ENCODE assay signal across 31 cellular contexts in the genomic region with DNA sequence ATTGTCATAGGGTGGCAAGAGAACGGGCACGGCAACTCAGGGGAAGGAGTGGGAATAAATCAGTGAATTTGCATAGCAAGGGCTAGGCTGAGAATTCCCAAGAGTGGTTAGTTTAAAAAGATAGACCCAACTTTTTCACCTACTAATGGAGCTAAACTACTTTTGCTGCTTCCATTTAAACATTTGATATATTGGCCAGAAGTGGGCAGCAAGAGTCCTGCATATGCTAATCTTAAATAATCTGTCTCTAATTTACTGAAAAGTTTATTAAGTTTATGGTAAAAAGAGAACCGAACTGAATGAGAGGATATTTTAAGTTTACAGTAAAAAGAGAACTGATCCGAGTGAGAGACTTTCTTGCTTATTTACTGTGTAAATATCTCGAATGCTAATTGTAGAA.
"Had no signal": no experiment of that assay in that cellular context is flagged by ENCODE, and none has a peak within 500 bp of the region (broad histone marks: within the 10 kb centered on the region; RNA-seq: fewer than 3 reads in every experiment).

No MANE protein-coding gene starts in this region.

- H3K27me3 Mint-ChIP-seq: naive thymus-derived CD4-positive, alpha-beta T cell; type B pancreatic cell had no signal

- H3K27ac Mint-ChIP-seq: endodermal cell; mesothelial cell of epicardium; naive thymus-derived CD4-positive, alpha-beta T cell; nephron; neural progenitor cell; stimulated activated effector memory CD8-positive, alpha-beta T cell treated with anti-CD3 and anti-CD28 coated beads, Interleukin-12 subunit alpha, Interleukin-12 subunit beta, amount 100 ng/mL, for 72 hours; type B pancreatic cell had no signal

- H3K9me3 ChIP-seq: gastroesophageal sphincter, heart right ventricle, left lung, mucosa of descending colon, prostate gland, sigmoid colon, stomach, testis had no signal

- H3K79me2 ChIP-seq: parathyroid adenoma had no signal

- FAIRE-seq: colon, islet of Langerhans had no signal

- H3K4me1 Mint-ChIP-seq: naive thymus-derived CD4-positive, alpha-beta T cell; nephron; neural progenitor cell; stimulated activated effector memory CD8-positive, alpha-beta T cell treated with anti-CD3 and anti-CD28 coated beads, Interleukin-12 subunit alpha, Interleukin-12 subunit beta, amount 100 ng/mL, for 72 hours had no signal

- H3K27ac ChIP-seq: epithelial cell of prostate, gastroesophageal sphincter, heart right ventricle, left lung, neural progenitor cell, parathyroid adenoma, prostate gland, sigmoid colon, stomach, testis, tibial artery had no signal

- H3K36me3 ChIP-seq: gastroesophageal sphincter, heart right ventricle, left lung, neural progenitor cell, prostate gland, sigmoid colon, stomach, tibial artery had no signal

- H3K4me1 ChIP-seq: gastroesophageal sphincter, heart right ventricle, left lung, parathyroid adenoma, prostate gland, sigmoid colon, stomach, testis, tibial artery had no signal

- H3K27me3 ChIP-seq: gastroesophageal sphincter, left lung, neural progenitor cell, sigmoid colon, stomach, testis, tibial artery had no signal

- H3K4me3 Mint-ChIP-seq: endodermal cell; mesothelial cell of epicardium; naive thymus-derived CD4-positive, alpha-beta T cell; nephron; neural progenitor cell; stimulated activated effector memory CD8-positive, alpha-beta T cell treated with anti-CD3 and anti-CD28 coated beads, Interleukin-12 subunit alpha, Interleukin-12 subunit beta, amount 100 ng/mL, for 72 hours; type B pancreatic cell had no signal

- H3K9me3 Mint-ChIP-seq: endodermal cell, mesothelial cell of epicardium, nephron, neural progenitor cell had no signal

- H2AFZ ChIP-seq: neural progenitor cell, parathyroid adenoma had no signal

- H3K9ac ChIP-seq: neural progenitor cell, parathyroid adenoma had no signal

- DNase-seq: effector CD8-positive, alpha-beta T cell; endodermal cell; foreskin fibroblast; glutamatergic neuron; heart right ventricle; hippocampal formation; left cardiac atrium; left lung; mesenchymal stem cell; mucosa of descending colon; naive thymus-derived CD4-positive, alpha-beta T cell; right cardiac atrium; sigmoid colon; stimulated activated CD4-positive, alpha-beta T cell treated with anti-CD3 and anti-CD28 coated beads, Interleukin-2, amount 100 ng/mL, for 24 hours; stimulated activated CD4-positive, alpha-beta T cell treated with anti-CD3 and anti-CD28 coated beads, Interleukin-4, amount 100 ng/mL, for 24 hours; stimulated activated naive CD4-positive, alpha-beta T cell treated with Interleukin-2 at 50 U/mL for 16 hours; stomach; testis; tibial artery had no signal

- H3K4me2 ChIP-seq: neural progenitor cell had no signal

- ATAC-seq: esophagus mucosa; gastroesophageal sphincter; heart right ventricle; left cardiac atrium; left lung; mucosa of descending colon; naive thymus-derived CD4-positive, alpha-beta T cell; right cardiac atrium; stimulated activated effector memory CD8-positive, alpha-beta T cell treated with anti-CD3 and anti-CD28 coated beads, Interleukin-12 subunit alpha, Interleukin-12 subunit beta, amount 100 ng/mL, for 72 hours had no signal

- H3K4me3 ChIP-seq: gastroesophageal sphincter, heart right ventricle, left lung, mucosa of descending colon, neural progenitor cell, prostate gland, sigmoid colon, stomach, testis, tibial artery had no signal

- H3K36me3 Mint-ChIP-seq: mesothelial cell of epicardium; naive thymus-derived CD4-positive, alpha-beta T cell; stimulated activated effector memory CD8-positive, alpha-beta T cell treated with anti-CD3 and anti-CD28 coated beads, Interleukin-12 subunit alpha, Interleukin-12 subunit beta, amount 100 ng/mL, for 72 hours; type B pancreatic cell had no signal
